In genomic region chr14:104361921-104362681, GRCh38 we compare ENCODE assay signal across 13 cellular contexts.
"Had no signal": no experiment of that assay in that cellular context is flagged by ENCODE, and none has a peak within 500 bp of the region (broad histone marks: within the 10 kb centered on the region; RNA-seq: fewer than 3 reads in every experiment).

No MANE protein-coding gene starts in this region.

- H3K4me3 ChIP-seq: body of pancreas, gastroesophageal sphincter, skin epidermis had no signal

- H3K27me3 ChIP-seq: body of pancreas had no signal

- H3K4me1 ChIP-seq: gastroesophageal sphincter had no signal

- H3K9me3 ChIP-seq: body of pancreas had no signal

- H3K36me3 ChIP-seq: gastroesophageal sphincter had no signal

- ATAC-seq: body of pancreas; effector memory CD8-positive, alpha-beta T cell; gastroesophageal sphincter; stimulated activated memory B cell treated with anti-CD40 and anti-IgM and Interleukin-4, amounts not matched to agents 10 μg/mL and 1 μg/mL and 100 μg/mL, for 72 hours; WTC11 had no signal

- DNase-seq: activated CD4-positive, alpha-beta T cell treated with anti-CD3 and anti-CD28 coated beads for 48 hours; activated gamma-delta T cell; effector memory CD8-positive, alpha-beta T cell; hippocampal formation; mesenchymal stem cell; nephron progenitor cell; substantia nigra; trophoblast cell had no signal

- H3K27ac ChIP-seq: body of pancreas, gastroesophageal sphincter, skin epidermis had no signal
